In the genomic region with DNA sequence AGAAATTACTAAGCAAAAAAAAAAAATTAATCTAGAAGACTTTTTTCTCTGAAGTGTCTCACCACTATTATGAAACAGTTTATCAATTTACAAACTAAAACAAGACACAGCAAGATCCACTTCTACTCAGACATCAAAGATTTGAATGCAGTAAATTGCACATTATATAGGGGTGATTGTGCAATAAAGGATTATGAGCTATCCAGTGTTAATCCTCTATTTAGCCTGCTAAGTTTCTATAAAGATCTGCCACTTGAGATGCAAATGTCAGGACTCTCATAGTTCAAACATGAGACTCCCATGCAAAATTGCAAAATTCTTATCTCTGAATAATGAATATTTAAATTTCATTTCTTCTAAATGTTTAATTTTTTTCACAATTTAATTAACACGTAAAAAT, we compare ENCODE assay signal across 2 cellular contexts.
TF ChIP-seq lines count a peak whose summit lies in the region.

No MANE protein-coding gene starts in this region.

TF ChIP-seq in Ishikawa, 13 proteins besides CTCF, POLR2A, EP300 and RAD21:
- TF ChIP-seq CEBPB (IDR thresholded peaks at IDR 0.05), result peak; percentile 40
- no peak for TF ChIP-seq ZBTB7A (IDR thresholded peaks at IDR 0.05; ENCODE audit: low read depth)

TF ChIP-seq in H1, 55 proteins besides CTCF, POLR2A, EP300 and RAD21:
- TF ChIP-seq BACH1 (IDR thresholded peaks at IDR 0.05; ENCODE audit: low read length) (no peak), CEBPB (IDR thresholded peaks at IDR 0.05; ENCODE audit: low read depth, low read length) (peak; percentile 41; the same call in 1 of the 2 replicates)
TF ChIP-seq in H1: peak in this region for 1.
